In the genomic region with DNA sequence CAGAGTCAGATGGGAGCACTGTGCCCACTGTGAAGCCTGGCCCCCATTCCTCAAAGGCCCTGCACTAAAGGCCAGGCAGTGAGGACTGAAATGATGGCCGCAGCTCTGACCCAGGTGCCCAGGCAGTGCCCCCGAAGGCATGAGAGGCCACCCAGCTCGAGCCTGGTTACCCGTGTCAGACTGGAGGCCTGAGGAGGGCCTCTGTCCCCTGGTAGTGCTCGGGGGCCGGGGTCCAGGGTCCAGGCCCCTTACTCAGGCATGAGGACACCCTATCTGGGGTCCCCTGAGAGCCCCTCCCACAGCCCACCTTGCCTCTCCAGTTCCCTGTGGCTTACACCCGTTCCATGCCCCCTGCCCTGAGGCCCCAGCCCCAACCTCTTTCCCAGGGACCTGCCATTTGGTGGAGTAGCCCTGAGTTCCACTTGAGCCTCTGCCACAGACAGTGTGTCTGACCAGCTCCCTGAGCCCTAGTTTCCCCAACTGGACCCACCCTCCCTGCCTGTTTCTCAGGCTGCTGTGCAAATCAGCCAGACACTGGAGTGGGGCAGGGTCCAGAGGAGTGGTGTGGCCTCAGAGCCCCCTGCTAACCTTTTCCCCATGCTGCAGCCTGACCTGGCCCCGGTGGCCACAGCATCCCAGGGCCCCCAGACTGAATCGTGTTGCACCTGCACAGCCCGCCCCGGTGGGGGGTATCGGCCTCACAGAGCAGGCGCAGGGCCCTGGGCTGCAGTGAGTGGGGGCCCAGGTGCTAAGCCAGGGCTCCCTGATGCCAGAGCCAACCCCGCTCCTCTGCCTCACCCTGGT, we compare ENCODE assay signal across 10 cellular contexts. TPM values are rescaled to one million over a fixed set of nuclear protein-coding genes. Genes with fewer than 3 reads are reported as not detected.
DNase-seq lines count a peak whose midpoint lies in the region; ATAC-seq, FAIRE-seq and TF ChIP-seq lines count a peak whose summit lies in the region.
"Had no signal": no experiment of that assay in that cellular context is flagged by ENCODE, and none has a peak within 500 bp of the region (broad histone marks: within the 10 kb centered on the region; RNA-seq: fewer than 3 reads in every experiment).

No MANE protein-coding gene starts in this region.

- H3K27ac ChIP-seq in astrocyte (ENCODE audit: low read depth, low read length) (no peak overlapping the region), mesendoderm (ENCODE audit: low read depth, low read length) (no peak overlapping the region), tibial nerve (peak overlapping the region; percentile 55 to 98 (median 93))

- no peak overlapping the region for H3K27ac Mint-ChIP-seq in astrocyte (ENCODE audit: unreplicated experiment)
- H3K27ac Mint-ChIP-seq in progenitor cell of endocrine pancreas: no peak overlapping the region
- H3K27ac Mint-ChIP-seq: mesothelial cell of epicardium had no signal

- peaks cover 43% of the 10 kb centered on the region for H3K79me2 ChIP-seq in astrocyte (ENCODE audit: insufficient read depth, low read length)
- peaks cover 12% of the 10 kb centered on the region for H3K79me2 ChIP-seq in mesendoderm (ENCODE audit: control insufficient read depth, insufficient read depth, low read length)

- H3K9me3 Mint-ChIP-seq in activated T-cell treated with anti-CD3 and anti-CD28 coated beads, Interleukin-2, amount 50 U/mL, for 4 hours: no peaks in the 10 kb centered on the region
- H3K9me3 Mint-ChIP-seq in astrocyte (ENCODE audit: unreplicated experiment): no peaks in the 10 kb centered on the region
- H3K9me3 Mint-ChIP-seq in progenitor cell of endocrine pancreas (ENCODE audit: low read depth): no peaks in the 10 kb centered on the region
- H3K9me3 Mint-ChIP-seq: mesothelial cell of epicardium had no signal

- H3K4ac ChIP-seq in mesendoderm (ENCODE audit: low read depth, low read length): no peak overlapping the region

- H3K4me1 Mint-ChIP-seq in activated T-cell treated with anti-CD3 and anti-CD28 coated beads, Interleukin-2, amount 50 U/mL, for 4 hours (ENCODE audit: low read depth): peaks cover 72% of the 10 kb centered on the region
- H3K4me1 Mint-ChIP-seq in astrocyte (ENCODE audit: low read depth, unreplicated experiment) (no peaks in the 10 kb centered on the region), progenitor cell of endocrine pancreas (ENCODE audit: low read depth) (no peaks in the 10 kb centered on the region)
- H3K4me1 Mint-ChIP-seq: mesothelial cell of epicardium had no signal

- H2BK15ac ChIP-seq in mesendoderm (replicated peaks; ENCODE audit: low read depth): no peak overlapping the region

- no CpG with 5 or more reads among the region's 14 CpGs for whole genome bisulfite sequencing in mesendoderm (ENCODE audit: extremely low coverage, insufficient coverage, low lambda C conversion rate)
- WGBS in tibial nerve, 2 donors: 83 to 85% methylated on average over 7 to 14 of the region's 14 CpGs

- no peak overlapping the region for H2BK120ac ChIP-seq in mesendoderm (ENCODE audit: low read depth, low read length)

- ATAC-seq in activated T-cell treated with anti-CD3 and anti-CD28 coated beads, Interleukin-2, amount 50 U/mL, for 4 hours: no peak

- DNase-seq in activated T-cell treated with anti-CD3 and anti-CD28 coated beads, Interleukin-2, amount 50 U/mL, for 4 hours: no peak
- DNase-seq in activated T-cell treated with anti-CD3 and anti-CD28 coated beads, Interleukin-2, amount 50 U/mL, for 1 hour: no peak
- DNase-seq in astrocyte (ENCODE audit: low read depth) (no peak), mesendoderm (no peak), tibial nerve (ENCODE audit: low spot score in 2 of 2) (no peak), progenitor cell of endocrine pancreas (ENCODE audit: low spot score, unreplicated experiment) (no peak), NCI-H1694 (lab: John Stamatoyannopoulos, UW) (no peak), OCI-M2 (lab: John Stamatoyannopoulos, UW; ENCODE audit: unreplicated experiment) (no peak)

- peak overlapping the region; percentile 69 for H3K56ac ChIP-seq in mesendoderm (ENCODE audit: low read length)

- H3K4me1 ChIP-seq in astrocyte (ENCODE audit: insufficient read depth, low read length) (peaks cover 9% of the 10 kb centered on the region), mesendoderm (ENCODE audit: control insufficient read depth, low read depth, low read length) (peaks cover 8% of the 10 kb centered on the region), tibial nerve (peaks cover 0 to 79% (median 63%) of the 10 kb centered on the region in 4 donors)

- H2BK5ac ChIP-seq in mesendoderm (ENCODE audit: low read length): no peak overlapping the region

- H3K4me3 Mint-ChIP-seq in activated T-cell treated with anti-CD3 and anti-CD28 coated beads, Interleukin-2, amount 50 U/mL, for 4 hours: peak overlapping the region; percentile 78
- H3K4me3 Mint-ChIP-seq in astrocyte (ENCODE audit: unreplicated experiment): no peak overlapping the region
- no peak overlapping the region for H3K4me3 Mint-ChIP-seq in progenitor cell of endocrine pancreas (ENCODE audit: low read depth)
- H3K4me3 Mint-ChIP-seq: mesothelial cell of epicardium had no signal

- peak overlapping the region; percentile 48 for H2AK5ac ChIP-seq in mesendoderm (ENCODE audit: low read length)

- no peak for FAIRE-seq in astrocyte (lab: Jason Lieb, UNC)
- FAIRE-seq: bronchial epithelial cell had no signal

- no peak for TF ChIP-seq CTCF in astrocyte (IDR thresholded peaks at IDR 0.05; ENCODE audit: insufficient read depth, low read depth, low read length)
- no peak for TF ChIP-seq CTCF in tibial nerve (IDR thresholded peaks at IDR 0.05)
- TF ChIP-seq CTCF in progenitor cell of endocrine pancreas (IDR thresholded peaks at IDR 0.05; ENCODE audit: unreplicated experiment): no peak

- no peak overlapping the region for H2AFZ ChIP-seq in astrocyte (ENCODE audit: low read depth, low read length)

- H3K27me3 ChIP-seq in astrocyte (ENCODE audit: insufficient read depth, low read length): no peaks in the 10 kb centered on the region
- H3K27me3 ChIP-seq in mesendoderm (ENCODE audit: insufficient read depth, low read length, poor library complexity): no peaks in the 10 kb centered on the region
- no peaks in the 10 kb centered on the region for H3K27me3 ChIP-seq in tibial nerve

- peak overlapping the region; percentile 4 for H3K9ac ChIP-seq in astrocyte (ENCODE audit: low read length)
- peak overlapping the region; percentile 58 for H3K9ac ChIP-seq in mesendoderm (ENCODE audit: low read length)

- H3K4me3 ChIP-seq in astrocyte (ENCODE audit: insufficient read depth, low read depth, low read length) (no peak overlapping the region), mesendoderm (ENCODE audit: low read length) (no peak overlapping the region), tibial nerve (peak overlapping the region in 2 of 4 donors; percentile 24 to 41)

- H3K23ac ChIP-seq in mesendoderm (ENCODE audit: low read length): no peak overlapping the region

- H3K36me3 ChIP-seq in astrocyte (ENCODE audit: insufficient read depth, low read length) (peaks cover 7% of the 10 kb centered on the region), mesendoderm (ENCODE audit: control insufficient read depth, insufficient read depth, low read length) (peaks cover 15% of the 10 kb centered on the region), tibial nerve (peaks cover 5 to 51% (median 41%) of the 10 kb centered on the region in 3 donors)

- no peaks in the 10 kb centered on the region for H3K27me3 Mint-ChIP-seq in activated T-cell treated with anti-CD3 and anti-CD28 coated beads, Interleukin-2, amount 50 U/mL, for 4 hours (ENCODE audit: low read depth)
- H3K27me3 Mint-ChIP-seq in astrocyte (ENCODE audit: low read depth, unreplicated experiment) (no peaks in the 10 kb centered on the region), progenitor cell of endocrine pancreas (no peaks in the 10 kb centered on the region)

- H4K20me1 ChIP-seq in astrocyte (ENCODE audit: insufficient read depth, low read length): no peaks in the 10 kb centered on the region

- H3K36me3 Mint-ChIP-seq in activated T-cell treated with anti-CD3 and anti-CD28 coated beads, Interleukin-2, amount 50 U/mL, for 4 hours (ENCODE audit: insufficient read depth): peaks cover 11% of the 10 kb centered on the region
- H3K36me3 Mint-ChIP-seq in astrocyte (ENCODE audit: low read depth, unreplicated experiment) (peaks cover 2% of the 10 kb centered on the region), progenitor cell of endocrine pancreas (ENCODE audit: insufficient read depth) (peaks cover 6% of the 10 kb centered on the region)

- H3K9me3 ChIP-seq in astrocyte (ENCODE audit: insufficient read depth, low read depth, low read length) (no peaks in the 10 kb centered on the region), tibial nerve (no peaks in the 10 kb centered on the region)

- H3K4me2 ChIP-seq in astrocyte (ENCODE audit: low read length) (no peak overlapping the region), mesendoderm (ENCODE audit: low read length) (no peak overlapping the region)

- H3K79me1 ChIP-seq in mesendoderm (ENCODE audit: low read length): peaks cover 19% of the 10 kb centered on the region

- TF ChIP-seq POLR2A in tibial nerve (IDR thresholded peaks at IDR 0.05): no peak

- no peak overlapping the region for H4K8ac ChIP-seq in mesendoderm (ENCODE audit: low read depth, low read length)

- no peak for TF ChIP-seq EP300 in tibial nerve (IDR thresholded peaks at IDR 0.05)

- no peak overlapping the region for H3K18ac ChIP-seq in mesendoderm (ENCODE audit: low read length)

- no peak overlapping the region for H4K5ac ChIP-seq in mesendoderm (ENCODE audit: low read length)

RNA-seq across cellular contexts. Expression of a gene that starts 10.8 kb away (rescaled TPM):
- 10 to 100 TPM; 67.7 to 75.4 (median 69.8) TPM for total RNA-seq in activated T-cell treated with anti-CD3 and anti-CD28 coated beads, Interleukin-2, amount 50 U/mL, for 4 hours
- total RNA-seq in astrocyte: 39.4 and 40.8 TPM in 2 replicates
- polyA plus RNA-seq in mesendoderm (2013, experiment 1 of 2): 11.0 TPM
- polyA plus RNA-seq in mesendoderm (2013, experiment 2 of 2): 12.5 TPM
- total RNA-seq in tibial nerve: 100 to 1,000 TPM in 1 of 4 donors, 10 to 100 TPM in 3; 46.8 to 158 (median 69.5) TPM
- 74.9 and 76.0 TPM in 2 replicates for total RNA-seq in progenitor cell of endocrine pancreas

RNA-seq across cellular contexts. Expression of a gene that starts 12.1 kb away (rescaled TPM):
- 100 to 1,000 TPM; 152 to 172 (median 171) TPM for total RNA-seq in activated T-cell treated with anti-CD3 and anti-CD28 coated beads, Interleukin-2, amount 50 U/mL, for 4 hours
- total RNA-seq in astrocyte: 27.2 and 34.0 TPM in 2 replicates
- polyA plus RNA-seq in mesendoderm (2013, experiment 1 of 2): 30.4 TPM
- 30.6 TPM for polyA plus RNA-seq in mesendoderm (2013, experiment 2 of 2)
- total RNA-seq in tibial nerve: 100 to 1,000 TPM in 1 of 4 donors, 10 to 100 TPM in 3; 46.0 to 134 (median 65.4) TPM
- total RNA-seq in progenitor cell of endocrine pancreas: 52.9 and 53.0 TPM in 2 replicates

RNA-seq across cellular contexts. Expression of a gene that starts 25.0 kb away (rescaled TPM):
- total RNA-seq in activated T-cell treated with anti-CD3 and anti-CD28 coated beads, Interleukin-2, amount 50 U/mL, for 4 hours: 1 to 10 TPM; 4.8 to 7.2 (median 6.6) TPM
- total RNA-seq in astrocyte: 19.1 and 20.1 TPM in 2 replicates
- polyA plus RNA-seq in mesendoderm (2013, experiment 1 of 2): 27.4 TPM
- 28.5 TPM for polyA plus RNA-seq in mesendoderm (2013, experiment 2 of 2)
- total RNA-seq in tibial nerve: 10 to 100 TPM; 28.5 to 51.6 (median 43.1) TPM
- total RNA-seq in progenitor cell of endocrine pancreas: 48.9 and 56.9 TPM in 2 replicates

Comparison
In these comparisons a context has a peak if more than half of its experiments do, and no peak if none do; other contexts are left out.
1. H3K27ac ChIP-seq: peak in tibial nerve (4 of 4); none in astrocyte (single experiment) and mesendoderm (single experiment).